In the genomic region with DNA sequence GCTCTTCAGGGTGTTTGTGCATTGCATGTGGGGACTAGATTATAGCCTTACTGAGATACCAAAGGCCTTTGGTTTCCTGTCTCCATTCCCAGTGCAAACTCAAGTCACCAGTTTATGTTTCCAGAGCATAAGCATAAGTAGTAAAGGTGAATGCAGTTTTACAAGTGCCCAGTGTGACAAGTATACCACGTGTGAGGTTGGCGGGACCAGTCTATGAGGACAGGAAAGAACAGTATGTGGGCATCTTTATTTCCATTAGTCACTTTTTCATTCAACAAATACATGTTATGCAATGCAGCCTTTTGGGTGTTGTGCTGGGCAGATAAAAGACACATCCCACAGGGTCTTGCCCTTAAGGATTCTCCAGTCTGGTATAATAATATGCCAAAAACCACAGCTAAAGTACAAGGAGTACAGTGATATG, we compare ENCODE assay signal across 8 cellular contexts.
DNase-seq lines count a peak whose midpoint lies in the region; ATAC-seq and TF ChIP-seq lines count a peak whose summit lies in the region.

No MANE protein-coding gene starts in this region.

- H2AK9ac ChIP-seq in IMR-90 (replicated peaks; ENCODE audit: low read depth, low read length, poor library complexity), result no peak overlapping the region

- peaks cover 7 to 53% of the 10 kb centered on the region in 2 experiments; a peak in 3 of 4 replicates for H3K79me1 ChIP-seq in IMR-90 (ENCODE audit: low read depth in 1 of 2, low read length in 2 of 2)

- 0 out of 2 replicates have a peak, but pooled peaks cover 4% of the 10 kb centered on the region for H3K9me3 Mint-ChIP-seq in WTC11

- H3K4me1 Mint-ChIP-seq in WTC11, result peaks cover 79% of the 10 kb centered on the region

- peaks cover 22% of the 10 kb centered on the region for H3K9me1 ChIP-seq in IMR-90 (ENCODE audit: insufficient read depth, low read length)

- H3K14ac ChIP-seq in IMR-90 (replicated peaks; ENCODE audit: low read depth, low read length), result peak overlapping the region; percentile 85

- H2AFZ ChIP-seq in IMR-90 (replicated peaks; ENCODE audit: low read length, poor library complexity), result no peak overlapping the region

- no peak overlapping the region for H3K56ac ChIP-seq in IMR-90 (ENCODE audit: extremely low read depth, insufficient read depth, low read length)

- H3K27me3 Mint-ChIP-seq in WTC11 (ENCODE audit: low read depth), result no peaks in the 10 kb centered on the region; the same call in 1 of the 2 replicates

- TF ChIP-seq POLR2A in IMR-90 (IDR thresholded peaks at IDR 0.05; ENCODE audit: low read depth, low read length), result no peak

- H3K4me1 ChIP-seq in IMR-90 (ENCODE audit: control insufficient read depth, insufficient read depth, low read length) (peaks cover 19% of the 10 kb centered on the region), heart right ventricle (peaks cover 13 to 91% (median 65%) of the 10 kb centered on the region in 9 donors)

- H3K27ac Mint-ChIP-seq in WTC11, result no peak overlapping the region

- H3K36me3 Mint-ChIP-seq in WTC11, result no peaks in the 10 kb centered on the region

- peaks cover 20% of the 10 kb centered on the region for H4K20me1 ChIP-seq in IMR-90 (ENCODE audit: insufficient read depth, low read length)

- peak overlapping the region in 1 of 2 experiments; percentile 72; a peak in 2 of 4 replicates for H4K8ac ChIP-seq in IMR-90 (ENCODE audit: low read depth in 2 of 2, low read length in 2 of 2)

- H3K27ac ChIP-seq in IMR-90 (ENCODE audit: insufficient read depth, low read length), result peak overlapping the region; percentile 43
- peak overlapping the region; percentile 88 to 98 (median 94) for H3K27ac ChIP-seq in heart right ventricle

- H2BK20ac ChIP-seq in IMR-90 (ENCODE audit: low read depth, low read length), result peak overlapping the region; percentile 85

- H3K4me2 ChIP-seq in IMR-90 (ENCODE audit: low read depth, low read length), result peak overlapping the region; percentile 33; the same call in 1 of the 2 replicates

- DNase-seq in IMR-90 (no peak), heart right ventricle (no peak), WTC11 (ENCODE audit: low spot score) (no peak)
- DNase-seq in activated T-cell treated with anti-CD3 and anti-CD28 coated beads, Interleukin-2, amount 50 U/mL, for 48 hours, result peak; percentile 62 to 66
- DNase-seq in stimulated activated CD4-positive, alpha-beta T cell treated with anti-CD3 and anti-CD28 coated beads, Interleukin-4, amount 100 ng/mL, for 24 hours, result peak; percentile 70

- peak overlapping the region; percentile 25 for H3K23ac ChIP-seq in IMR-90 (ENCODE audit: low read depth, low read length)

- TF ChIP-seq CTCF in IMR-90 (conservative IDR thresholded peaks at IDR 0.05; ENCODE audit: low read depth, low read length) (no peak), heart right ventricle (IDR thresholded peaks at IDR 0.05) (no peak), WTC11 (IDR thresholded peaks at IDR 0.05) (no peak)

- no peak overlapping the region for H3K4me3 Mint-ChIP-seq in WTC11

- no peak for TF ChIP-seq RAD21 in IMR-90 (IDR thresholded peaks at IDR 0.05; ENCODE audit: low read length)

- peak overlapping the region; percentile 77 for H4K91ac ChIP-seq in IMR-90 (ENCODE audit: insufficient read depth, low read depth, low read length)

- CTCF ChIA-PET in IMR-90 (lab: Yijun Ruan, JAX) (interaction anchor here (1.2 kb wide), 1 partner anchor 9 kb away, joined by 6 read pairs; no protein-coding TSS in a partner anchor), WTC11 (lab: Charles Lee) (interaction anchor here (1.6 to 2.8 kb wide), 2 partner anchors 12 to 151 kb away, joined by 4 to 15 read pairs; no protein-coding TSS in a partner anchor)

- ATAC-seq in IMR-90 (ENCODE audit: low read depth) (no peak), heart right ventricle (peak in 1 of 8 donors; percentile 2), GM21619 (IDR thresholded peaks at IDR 0.05; ENCODE audit: unreplicated experiment) (no peak), GM21737 (IDR thresholded peaks at IDR 0.05; ENCODE audit: unreplicated experiment) (no peak), WTC11 (no peak), HG02642 (IDR thresholded peaks at IDR 0.05; ENCODE audit: poor library complexity, unreplicated experiment) (no peak)

- no peak overlapping the region for H3K4me3 ChIP-seq in IMR-90 (ENCODE audit: insufficient read depth, low read depth, low read length)
- no peak overlapping the region for H3K4me3 ChIP-seq in heart right ventricle

- no peaks in the 10 kb centered on the region for H3K9me3 ChIP-seq in IMR-90 (ENCODE audit: control insufficient read depth, insufficient read depth, low read length)
- no peaks in the 10 kb centered on the region for H3K9me3 ChIP-seq in heart right ventricle

- in situ Hi-C loops in IMR-90 (cut with MboI; ENCODE audit: low sequenced_read_pairs), result loop anchor here (25.0 kb wide), 3 partner anchors 539 to 1236 kb away; partner anchors contain the start of genes ADO and EGR2

- no CpG with 5 or more reads among the region's 2 CpGs for WGBS in IMR-90 (ENCODE audit: extremely low coverage in 2 of 2, insufficient read length in 1 of 2), 2 experiments
- WGBS in heart right ventricle, 2 donors, result 47 to 60% methylated on average over 2 of the region's 2 CpGs

- H3K18ac ChIP-seq in IMR-90 (ENCODE audit: low read depth, low read length), result peak overlapping the region; percentile 3

- H2AK5ac ChIP-seq in IMR-90 (ENCODE audit: low read depth, low read length), result peak overlapping the region; percentile 28

- H2BK15ac ChIP-seq in IMR-90 (ENCODE audit: low read depth, low read length), result peak overlapping the region; percentile 83

- no peak overlapping the region for H4K5ac ChIP-seq in IMR-90 (ENCODE audit: low read depth, low read length)

- peak overlapping the region; percentile 65 for H2BK5ac ChIP-seq in IMR-90 (ENCODE audit: low read depth, low read length, poor library complexity, severe bottlenecking)

- intact Hi-C loops in IMR-90 (cut with micrococcal nuclease) (loop anchor here (2.0 to 10.0 kb wide), 5 partner anchors 55 to 1083 kb away; partner anchors contain the start of genes ADO and ARID5B), heart right ventricle (cut with DNase I) (loop anchor here in 8 of 10 donors (2.0 to 10.0 kb wide), 5 partner anchors 34 to 146 kb away; partner anchors contain the start of gene ARID5B (in 3 of the 8))

- no TSS peak for BruUV-seq in IMR-90 (replicated peaks; lab: Mats Ljungman, UMichigan)

- peak overlapping the region; percentile 92 for H3K4ac ChIP-seq in IMR-90 (ENCODE audit: low read depth, low read length)

- peak overlapping the region; percentile 45; the same call in 1 of the 2 replicates for H3K9ac ChIP-seq in IMR-90 (ENCODE audit: low read depth, low read length)

- dilution Hi-C loops in IMR-90 (cut with HindIII; ENCODE audit: low sequenced_read_pairs, unreplicated experiment), result no loop called here

- POLR2A ChIA-PET in IMR-90 (lab: Charles Lee; ENCODE audit: unreplicated experiment), result interaction anchor here (1.5 kb wide), 1 partner anchor 46 kb away, joined by 6 read pairs; no protein-coding TSS in a partner anchor
- POLR2A ChIA-PET in WTC11 (lab: Charles Lee), result no interaction called here

- H3K27me3 ChIP-seq in IMR-90 (ENCODE audit: control insufficient read depth, insufficient read depth, low read length), result no peaks in the 10 kb centered on the region
- H3K27me3 ChIP-seq in heart right ventricle, result no peaks in the 10 kb centered on the region

- peak overlapping the region; percentile 80 for H2BK120ac ChIP-seq in IMR-90 (ENCODE audit: low read depth, low read length)

- H3K36me3 ChIP-seq in IMR-90 (ENCODE audit: control insufficient read depth, insufficient read depth, low read length) (peaks cover 20% of the 10 kb centered on the region), heart right ventricle (peaks cover 0 to 17% (median 9%) of the 10 kb centered on the region in 9 donors)

TF ChIP-seq in IMR-90, 13 proteins besides CTCF, POLR2A, EP300 and RAD21:
- no peak for TF ChIP-seq BHLHE40 (IDR thresholded peaks at IDR 0.05; ENCODE audit: low read depth, low read length)
- no peak for TF ChIP-seq FOS (IDR thresholded peaks at IDR 0.05; ENCODE audit: low read depth, low read length)
- peak; percentile 77 for TF ChIP-seq CEBPB (IDR thresholded peaks at IDR 0.05; ENCODE audit: low read depth, low read length)

TF ChIP-seq in WTC11, 78 proteins besides CTCF, POLR2A, EP300 and RAD21:
- TF ChIP-seq JUN (CRISPR knock-in tag; IDR thresholded peaks at IDR 0.05) (no peak), ZNF416 (CRISPR knock-in tag; IDR thresholded peaks at IDR 0.05) (no peak), E2F5 (CRISPR knock-in tag; IDR thresholded peaks at IDR 0.05) (no peak), ZNF219 (CRISPR knock-in tag; IDR thresholded peaks at IDR 0.05; ENCODE audit: borderline replicate concordance) (no peak)
TF ChIP-seq in WTC11: peak in this region for 0.

Comparison
In these comparisons a context has a peak if more than half of its experiments do, and no peak if none do; other contexts are left out.
1. DNase-seq: peak in activated T-cell treated with anti-CD3 and anti-CD28 coated beads, Interleukin-2, amount 50 U/mL, for 48 hours (2 of 2) and stimulated activated CD4-positive, alpha-beta T cell treated with anti-CD3 and anti-CD28 coated beads, Interleukin-4, amount 100 ng/mL, for 24 hours (single experiment); none in IMR-90 (single experiment), heart right ventricle (0 of 2) and WTC11 (single experiment).